ENCODE assay signal across 15 cellular contexts in the genomic region with DNA sequence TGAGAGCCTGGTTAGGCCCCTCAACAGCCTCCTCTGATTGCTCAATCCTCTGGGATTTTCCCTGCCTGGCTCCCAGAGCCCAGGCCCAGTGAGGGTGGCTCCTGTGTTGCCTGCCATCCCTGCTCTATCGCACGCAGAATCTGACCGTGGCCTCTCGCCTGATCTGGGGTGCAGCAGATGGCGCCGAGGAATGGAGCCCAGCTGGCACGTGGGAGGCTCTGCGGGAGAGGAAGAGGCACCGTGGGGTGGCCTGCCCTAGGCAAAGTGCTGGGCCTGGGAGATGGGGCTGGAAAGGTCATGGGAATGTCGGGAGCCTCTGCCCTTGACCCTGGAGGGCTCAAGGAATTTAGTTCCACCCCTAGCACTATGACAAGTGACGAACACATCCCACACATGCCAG. TPM values are rescaled to one million over a fixed set of nuclear protein-coding genes. Genes with fewer than 3 reads are reported as not detected.
DNase-seq lines count a peak whose midpoint lies in the region; ATAC-seq and TF ChIP-seq lines count a peak whose summit lies in the region.
"Had no signal": no experiment of that assay in that cellular context is flagged by ENCODE, and none has a peak within 500 bp of the region (broad histone marks: within the 10 kb centered on the region; RNA-seq: fewer than 3 reads in every experiment).

No MANE protein-coding gene starts in this region.

- H3K9me3 ChIP-seq in trophoblast cell (ENCODE audit: insufficient read depth, low read depth, low read length) = no peaks in the 10 kb centered on the region
- H3K9me3 ChIP-seq: BLaER1 treated with 17β-estradiol and CSF1 and Interleukin-3, amounts not matched to agents 10 nM and 100 nM had no signal

- intact Hi-C loops in dorsolateral prefrontal cortex (cut with DNase I) = no loop called here

- peaks cover 25 to 54% of the 10 kb centered on the region in 2 donors for H3K27me3 Mint-ChIP-seq in natural killer cell treated with Interleukin-12 subunit alpha and Interleukin-12 subunit beta and Interleukin-15 and Interleukin-18, amount 100 ng/mL, for 72 hours

- H3K27me3 ChIP-seq in dorsolateral prefrontal cortex = peaks cover 0 to 3% (median 0%) of the 10 kb centered on the region in 45 donors
- no peaks in the 10 kb centered on the region for H3K27me3 ChIP-seq in trophoblast cell (ENCODE audit: insufficient read depth, low read length)
- H3K27me3 ChIP-seq: BLaER1 treated with 17β-estradiol and CSF1 and Interleukin-3, amounts not matched to agents 10 nM and 100 nM had no signal

- H3K18ac ChIP-seq in trophoblast cell (ENCODE audit: low read length) = no peak overlapping the region

- H4K91ac ChIP-seq in trophoblast cell (ENCODE audit: low read depth, low read length) = no peak overlapping the region

- H3K23ac ChIP-seq in trophoblast cell (ENCODE audit: low read length) = no peak overlapping the region

- no peak overlapping the region for H2AFZ ChIP-seq in trophoblast cell (ENCODE audit: insufficient read depth, low read length, poor library complexity)

- H3K27ac ChIP-seq in dorsolateral prefrontal cortex (peak overlapping the region in 37 of 59 donors; percentile 2 to 79 (median 35)), trophoblast cell (ENCODE audit: low read depth, low read length) (no peak overlapping the region)
- H3K27ac ChIP-seq: BLaER1 treated with 17β-estradiol and CSF1 and Interleukin-3, amounts not matched to agents 10 nM and 100 nM had no signal

- no peak overlapping the region for H3K4ac ChIP-seq in trophoblast cell (ENCODE audit: low read depth, low read length)

- peak overlapping the region in 1 of 59 donors; percentile 13 for H3K4me3 ChIP-seq in dorsolateral prefrontal cortex
- peak overlapping the region; percentile 33 for H3K4me3 ChIP-seq in trophoblast cell (ENCODE audit: low read depth, low read length)
- H3K4me3 ChIP-seq: BLaER1 treated with 17β-estradiol and CSF1 and Interleukin-3, amounts not matched to agents 10 nM and 100 nM had no signal

- H3K36me3 Mint-ChIP-seq in natural killer cell treated with Interleukin-12 subunit alpha and Interleukin-12 subunit beta and Interleukin-15 and Interleukin-18, amount 100 ng/mL, for 72 hours = no peaks in the 10 kb centered on the region
- H3K36me3 Mint-ChIP-seq: CD4-positive, CD25-positive, alpha-beta regulatory T cell had no signal

- no peaks in the 10 kb centered on the region for H3K79me2 ChIP-seq in trophoblast cell (ENCODE audit: control insufficient read depth, insufficient read depth, low read length, poor library complexity)

- H3K27ac Mint-ChIP-seq in natural killer cell treated with Interleukin-12 subunit alpha and Interleukin-12 subunit beta and Interleukin-15 and Interleukin-18, amount 100 ng/mL, for 72 hours = no peak overlapping the region
- H3K27ac Mint-ChIP-seq: CD4-positive, CD25-positive, alpha-beta regulatory T cell had no signal

- DNase-seq in DMS 273 (lab: John Stamatoyannopoulos, UW; ENCODE audit: unreplicated experiment) (peak; percentile 78), HuH-7 (ENCODE audit: low spot score) (peak; percentile 43), dorsolateral prefrontal cortex (peak in 2 of 10 donors; percentile 65 to 79), trophoblast cell (no peak), DMS53 (lab: John Stamatoyannopoulos, UW) (no peak)
- no peak for DNase-seq in natural killer cell treated with Interleukin-12 subunit alpha and Interleukin-12 subunit beta and Interleukin-15 and Interleukin-18, amount 100 ng/mL, for 72 hours (ENCODE audit: low spot score)
- DNase-seq: ACHN; CD4-positive, CD25-positive, alpha-beta regulatory T cell; DMS79 treated with DMSO at 0.1 percent for 48 hours; EL; GDM1 had no signal

- H3K9me3 Mint-ChIP-seq in natural killer cell treated with Interleukin-12 subunit alpha and Interleukin-12 subunit beta and Interleukin-15 and Interleukin-18, amount 100 ng/mL, for 72 hours = no peaks in the 10 kb centered on the region

- no peak overlapping the region for H4K8ac ChIP-seq in trophoblast cell (ENCODE audit: low read depth, low read length)

- H3K4me1 Mint-ChIP-seq in natural killer cell treated with Interleukin-12 subunit alpha and Interleukin-12 subunit beta and Interleukin-15 and Interleukin-18, amount 100 ng/mL, for 72 hours (ENCODE audit: low read depth in 2 of 2) = no peaks in the 10 kb centered on the region
- H3K4me1 Mint-ChIP-seq: CD4-positive, CD25-positive, alpha-beta regulatory T cell had no signal

- H3K4me3 Mint-ChIP-seq in natural killer cell treated with Interleukin-12 subunit alpha and Interleukin-12 subunit beta and Interleukin-15 and Interleukin-18, amount 100 ng/mL, for 72 hours = no peak overlapping the region
- H3K4me3 Mint-ChIP-seq: CD4-positive, CD25-positive, alpha-beta regulatory T cell had no signal

- H3K4me2 ChIP-seq in trophoblast cell (ENCODE audit: low read length) = no peak overlapping the region
- H3K4me2 ChIP-seq: BLaER1 treated with 17β-estradiol and CSF1 and Interleukin-3, amounts not matched to agents 10 nM and 100 nM had no signal

- no peaks in the 10 kb centered on the region for H3K4me1 ChIP-seq in trophoblast cell (ENCODE audit: control insufficient read depth in 1 of 2, insufficient read depth in 2 of 2, low read length in 2 of 2)

- no peak for ATAC-seq in GM18502 (IDR thresholded peaks at IDR 0.05; ENCODE audit: poor library complexity, unreplicated experiment)
- ATAC-seq in natural killer cell treated with Interleukin-12 subunit alpha and Interleukin-12 subunit beta and Interleukin-15 and Interleukin-18, amount 100 ng/mL, for 72 hours = no peak

- H2BK120ac ChIP-seq in trophoblast cell (ENCODE audit: insufficient read depth, low read length, poor library complexity) = no peak overlapping the region

- no peak overlapping the region for H2BK12ac ChIP-seq in trophoblast cell (ENCODE audit: low read length)

- TF ChIP-seq CTCF in dorsolateral prefrontal cortex (IDR thresholded peaks at IDR 0.05 in 54 of 56, conservative IDR thresholded peaks at IDR 0.05 in 2 of 56; ENCODE audit: low read depth in 1 of 56, partially characterized antibody in 56 of 56) = no peak

- H3K36me3 ChIP-seq in trophoblast cell (ENCODE audit: control insufficient read depth in 1 of 2, insufficient read depth in 2 of 2, low read length in 2 of 2) = no peaks in the 10 kb centered on the region
- H3K36me3 ChIP-seq: BLaER1 treated with 17β-estradiol and CSF1 and Interleukin-3, amounts not matched to agents 10 nM and 100 nM had no signal

- H2BK5ac ChIP-seq in trophoblast cell (ENCODE audit: low read depth, low read length, poor library complexity) = no peak overlapping the region

- H4K12ac ChIP-seq in trophoblast cell (ENCODE audit: low read depth, low read length) = no peak overlapping the region

- no peaks in the 10 kb centered on the region for H3K79me1 ChIP-seq in trophoblast cell (ENCODE audit: low read length)

- H2AK5ac ChIP-seq in trophoblast cell (ENCODE audit: low read length) = no peak overlapping the region

- H3K14ac ChIP-seq in trophoblast cell (ENCODE audit: low read length) = no peak overlapping the region

- H3K9ac ChIP-seq in trophoblast cell (ENCODE audit: low read length) = peak overlapping the region; percentile 34
- H3K9ac ChIP-seq: BLaER1 treated with 17β-estradiol and CSF1 and Interleukin-3, amounts not matched to agents 10 nM and 100 nM had no signal

- no CpG with 5 or more reads among the region's 11 CpGs for whole genome bisulfite sequencing in trophoblast cell (ENCODE audit: extremely low coverage, insufficient coverage, insufficient read length)

RNA-seq across cellular contexts. Expression of a gene that starts 10.3 kb away (rescaled TPM):
- 100 to 1,000 TPM in 119 of 120 experiments, 10 to 100 TPM in 1; 93.1 to 384 (median 276) TPM for total RNA-seq in dorsolateral prefrontal cortex
- not detected in 2 replicates for polyA plus RNA-seq in trophoblast cell (2013)
- not detected for total RNA-seq in natural killer cell treated with Interleukin-12 subunit alpha and Interleukin-12 subunit beta and Interleukin-15 and Interleukin-18, amount 100 ng/mL, for 72 hours
- total RNA-seq: A172; CD4-positive, CD25-positive, alpha-beta regulatory T cell; HT-29 had no signal

Comparison
In these comparisons a context has a peak if more than half of its experiments do, and no peak if none do; other contexts are left out.
1. DNase-seq: peak in DMS 273 (single experiment) and HuH-7 (single experiment); none in trophoblast cell (0 of 2), DMS53 (single experiment) and natural killer cell treated with Interleukin-12 subunit alpha and Interleukin-12 subunit beta and Interleukin-15 and Interleukin-18, amount 100 ng/mL, for 72 hours (single experiment).
2. RNA of a gene that starts 10.3 kb away (total RNA-seq): 93.1 to 384 TPM in dorsolateral prefrontal cortex; not detected in natural killer cell treated with Interleukin-12 subunit alpha and Interleukin-12 subunit beta and Interleukin-15 and Interleukin-18, amount 100 ng/mL, for 72 hours; every median in the first group is over 10 times any median in the second.